Comparison of ENCODE assay signal across 21 cellular contexts in the genomic region with DNA sequence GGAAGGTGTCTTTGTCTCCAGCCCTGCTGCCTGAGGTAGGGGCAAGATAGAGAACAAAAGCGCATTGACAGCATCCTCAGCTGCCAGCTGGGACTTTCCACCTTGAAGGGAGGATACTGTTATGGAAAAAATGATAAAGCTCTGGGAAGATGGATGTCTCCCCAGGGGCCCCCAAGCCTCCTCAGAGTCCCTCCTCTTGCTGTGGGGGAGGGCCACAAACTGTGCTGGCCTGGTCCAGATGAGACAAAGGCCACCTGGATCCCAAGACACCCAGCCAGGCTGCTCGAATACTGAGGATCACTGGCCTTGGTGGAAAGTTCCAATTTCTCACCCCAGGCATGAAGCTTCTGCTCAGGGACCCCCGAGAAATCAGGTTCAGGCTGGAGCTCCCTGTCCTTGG. TPM values are rescaled to one million over a fixed set of nuclear protein-coding genes. Genes with fewer than 3 reads are reported as not detected.
DNase-seq lines count a peak whose midpoint lies in the region; ATAC-seq and TF ChIP-seq lines count a peak whose summit lies in the region.
"Had no signal": no experiment of that assay in that cellular context is flagged by ENCODE, and none has a peak within 500 bp of the region (broad histone marks: within the 10 kb centered on the region; RNA-seq: fewer than 3 reads in every experiment).

No MANE protein-coding gene starts in this region.

- no peak for TF ChIP-seq EP300 in esophagus muscularis mucosa (IDR thresholded peaks at IDR 0.05)

- H3K4me1 Mint-ChIP-seq in GM23338, result peaks cover 5% of the 10 kb centered on the region
- peaks cover 10% of the 10 kb centered on the region for H3K4me1 Mint-ChIP-seq in stimulated activated effector memory CD8-positive, alpha-beta T cell treated with anti-CD3 and anti-CD28 coated beads, Interleukin-12 subunit alpha, Interleukin-12 subunit beta, amount 100 ng/mL, for 72 hours

- peaks cover 18% of the 10 kb centered on the region; the same call in 1 of the 2 replicates for H3F3A ChIP-seq in GM23338 (replicated peaks; ENCODE audit: low read depth)

- 0 out of 2 replicates have a peak, but pooled peaks cover 5% of the 10 kb centered on the region for H4K20me1 ChIP-seq in GM23338 (replicated peaks; ENCODE audit: insufficient read depth)

- H3K27me3 ChIP-seq in GM23338 (ENCODE audit: insufficient read depth) (peaks cover 55% of the 10 kb centered on the region), esophagus muscularis mucosa (no peaks in the 10 kb centered on the region), body of pancreas (peaks cover 0 to 6% of the 10 kb centered on the region in 2 donors)

- H3K4me1 ChIP-seq in GM23338 (ENCODE audit: insufficient read depth) (peaks cover 17% of the 10 kb centered on the region), esophagus muscularis mucosa (peaks cover 10 to 25% (median 20%) of the 10 kb centered on the region in 4 donors), body of pancreas (peaks cover 10% of the 10 kb centered on the region)
- H3K4me1 ChIP-seq: BE2C had no signal

- H2AFZ ChIP-seq in GM23338, result peak overlapping the region; percentile 78; the same call in 1 of the 2 replicates

- H3K4me2 ChIP-seq in GM23338, result no peak overlapping the region

- TF ChIP-seq CTCF in GM23338 (conservative IDR thresholded peaks at IDR 0.05; ENCODE audit: low read depth in 2 of 2) (no peak), esophagus muscularis mucosa (IDR thresholded peaks at IDR 0.05) (no peak), body of pancreas (IDR thresholded peaks at IDR 0.05) (no peak)

- peaks cover 23% of the 10 kb centered on the region for H3K27me3 Mint-ChIP-seq in GM23338 (ENCODE audit: insufficient read depth, low read depth, poor library complexity)

- peaks cover 78% of the 10 kb centered on the region for H3K9me3 Mint-ChIP-seq in GM23338
- no peaks in the 10 kb centered on the region for H3K9me3 Mint-ChIP-seq in stimulated activated effector memory CD8-positive, alpha-beta T cell treated with anti-CD3 and anti-CD28 coated beads, Interleukin-12 subunit alpha, Interleukin-12 subunit beta, amount 100 ng/mL, for 72 hours
- H3K9me3 Mint-ChIP-seq: CD4-positive, CD25-positive, alpha-beta regulatory T cell; HFFc6 had no signal

- ATAC-seq in GM23338 (no peak), body of pancreas (no peak), HG03159 (IDR thresholded peaks at IDR 0.05; ENCODE audit: unreplicated experiment) (no peak)
- ATAC-seq in stimulated activated effector memory CD8-positive, alpha-beta T cell treated with anti-CD3 and anti-CD28 coated beads, Interleukin-12 subunit alpha, Interleukin-12 subunit beta, amount 100 ng/mL, for 72 hours, result no peak
- ATAC-seq: HCT116 had no signal

- H3K27ac Mint-ChIP-seq in GM23338, result no peak overlapping the region
- peak overlapping the region; percentile 40 for H3K27ac Mint-ChIP-seq in stimulated activated effector memory CD8-positive, alpha-beta T cell treated with anti-CD3 and anti-CD28 coated beads, Interleukin-12 subunit alpha, Interleukin-12 subunit beta, amount 100 ng/mL, for 72 hours
- H3K27ac Mint-ChIP-seq: CD4-positive, CD25-positive, alpha-beta regulatory T cell; HFFc6 had no signal

- no peak overlapping the region for H3K4me3 Mint-ChIP-seq in GM23338
- H3K4me3 Mint-ChIP-seq in stimulated activated effector memory CD8-positive, alpha-beta T cell treated with anti-CD3 and anti-CD28 coated beads, Interleukin-12 subunit alpha, Interleukin-12 subunit beta, amount 100 ng/mL, for 72 hours, result no peak overlapping the region
- H3K4me3 Mint-ChIP-seq: CD4-positive, CD25-positive, alpha-beta regulatory T cell; HFFc6 had no signal

- H3K36me3 Mint-ChIP-seq in GM23338 (ENCODE audit: low read depth), result peaks cover 15% of the 10 kb centered on the region; the same call in 2 of the 3 replicates
- H3K36me3 Mint-ChIP-seq in stimulated activated effector memory CD8-positive, alpha-beta T cell treated with anti-CD3 and anti-CD28 coated beads, Interleukin-12 subunit alpha, Interleukin-12 subunit beta, amount 100 ng/mL, for 72 hours, result no peaks in the 10 kb centered on the region
- H3K36me3 Mint-ChIP-seq: CD4-positive, CD25-positive, alpha-beta regulatory T cell had no signal

- no peaks in the 10 kb centered on the region for H3K79me2 ChIP-seq in GM23338 (replicated peaks; ENCODE audit: insufficient read depth)

- no peak overlapping the region for H3K27ac ChIP-seq in GM23338 (ENCODE audit: low read depth)
- H3K27ac ChIP-seq in esophagus muscularis mucosa (replicated peaks in 1 of 4), result peak overlapping the region in 3 of 4 donors; percentile 5 to 42 (median 28)
- H3K27ac ChIP-seq in body of pancreas, result no peak overlapping the region

- no peaks in the 10 kb centered on the region for H3K9me3 ChIP-seq in esophagus muscularis mucosa
- H3K9me3 ChIP-seq in body of pancreas, result no peaks in the 10 kb centered on the region

- H3K36me3 ChIP-seq in GM23338 (ENCODE audit: insufficient read depth) (no peaks in the 10 kb centered on the region), esophagus muscularis mucosa (no peaks in the 10 kb centered on the region), body of pancreas (replicated peaks in 1 of 2; ENCODE audit: insufficient read depth in 1 of 2, low read depth in 2 of 2) (no peaks in the 10 kb centered on the region)
- H3K36me3 ChIP-seq: BE2C had no signal

- intact Hi-C loops in esophagus muscularis mucosa (cut with DNase I), result no loop called here
- intact Hi-C loops in body of pancreas (cut with DNase I), result no loop called here

- no peaks in the 10 kb centered on the region; the same call in 1 of the 2 replicates for H3K9me2 ChIP-seq in GM23338 (ENCODE audit: insufficient read depth)

- TF ChIP-seq POLR2A in esophagus muscularis mucosa (IDR thresholded peaks at IDR 0.05; ENCODE audit: low read depth) (no peak), body of pancreas (IDR thresholded peaks at IDR 0.05) (no peak)

- WGBS in esophagus muscularis mucosa, result 88% methylated on average over 2 of the region's 3 CpGs
- 62 to 86% methylated on average over 3 of the region's 3 CpGs for WGBS in body of pancreas, 2 donors

- DNase-seq in NCI-H2171 treated with DMSO at 0.1 percent for 48 hours (lab: John Stamatoyannopoulos, UW), result peak; percentile 27
- no peak for DNase-seq in NCI-H2171 (lab: John Stamatoyannopoulos, UW)
- no peak for DNase-seq in GM23338 (ENCODE audit: low spot score)
- no peak for DNase-seq in esophagus muscularis mucosa (ENCODE audit: extremely low spot score)
- DNase-seq in stimulated activated effector memory CD8-positive, alpha-beta T cell treated with anti-CD3 and anti-CD28 coated beads, Interleukin-12 subunit alpha, Interleukin-12 subunit beta, amount 100 ng/mL, for 72 hours (ENCODE audit: low spot score in 2 of 2), result no peak
- no peak for DNase-seq in body of pancreas
- DNase-seq in Ammon's horn (ENCODE audit: low spot score), result no peak
- DNase-seq: BE2C; C1 segment of cervical spinal cord; CD4-positive, CD25-positive, alpha-beta regulatory T cell; DMS153; DMS79; GDM1; GOT3; H7; HFFc6; IMR-90 had no signal

- H3K4me3 ChIP-seq in GM23338 (no peak overlapping the region), esophagus muscularis mucosa (no peak overlapping the region), body of pancreas (no peak overlapping the region)

TF ChIP-seq in GM23338, 12 proteins besides CTCF, POLR2A, EP300 and RAD21 (continues in another document):
- TF ChIP-seq NANOG (IDR thresholded peaks at IDR 0.05; ENCODE audit: borderline replicate concordance) (no peak), ZNF331 (CRISPR knock-in tag; IDR thresholded peaks at IDR 0.05; ENCODE audit: low read depth) (no peak), STAT1 (IDR thresholded peaks at IDR 0.05; ENCODE audit: unreplicated experiment) (no peak), ZNF114 (CRISPR knock-in tag; IDR thresholded peaks at IDR 0.05) (no peak), ETS1 (IDR thresholded peaks at IDR 0.05) (no peak), POLR2AphosphoS5 (IDR thresholded peaks at IDR 0.05; ENCODE audit: low read depth) (no peak)

RNA-seq across cellular contexts. Expression of gene REM1, which starts 13.1 kb away (rescaled TPM):
- total RNA-seq in GM23338 (2014; rRNA removed; shearing (Covaris generic)), result 0.28 TPM in 1 of 2 replicates, not detected in the other
- not detected in 2 replicates for polyA plus RNA-seq in GM23338 (2016; fragmentation: Nextera tagmentation; extraction: Ambion mirVana)
- total RNA-seq in esophagus muscularis mucosa, result 10 to 100 TPM in 1 of 4 donors, 1 to 10 TPM in 3; 3.7 to 10.2 (median 7.1) TPM
- total RNA-seq in body of pancreas, result 1 to 10 TPM in 1 of 2 donors, under 1 TPM in 1; 0.66 to 1.0 TPM
- total RNA-seq: A172; CD4-positive, CD25-positive, alpha-beta regulatory T cell; Daoy; H7; HFFc6; IMR-90 had no signal
- polyA plus RNA-seq: CD4-positive, CD25-positive, alpha-beta regulatory T cell; IMR-90 had no signal

RNA-seq across cellular contexts. Expression of gene DEFB124, which starts 13.2 kb away (rescaled TPM):
- 0.52 TPM in 1 of 2 replicates, not detected in the other for total RNA-seq in GM23338 (2014; rRNA removed; shearing (Covaris generic))
- not detected in 2 replicates for polyA plus RNA-seq in GM23338 (2016; fragmentation: Nextera tagmentation; extraction: Ambion mirVana)
- total RNA-seq in esophagus muscularis mucosa, result not detected
- not detected for total RNA-seq in body of pancreas
- total RNA-seq: A172; CD4-positive, CD25-positive, alpha-beta regulatory T cell; Daoy; H7; HFFc6; IMR-90 had no signal
- polyA plus RNA-seq: CD4-positive, CD25-positive, alpha-beta regulatory T cell; IMR-90 had no signal

RNA-seq across cellular contexts. Expression of gene HM13, which starts 26.1 kb away (rescaled TPM):
- total RNA-seq in GM23338 (2014; rRNA removed; shearing (Covaris generic)), result 103 and 126 TPM in 2 replicates
- 147 and 150 TPM in 2 replicates for polyA plus RNA-seq in GM23338 (2016; fragmentation: Nextera tagmentation; extraction: Ambion mirVana)
- total RNA-seq in esophagus muscularis mucosa, result 10 to 100 TPM; 41.5 to 67.7 (median 47.6) TPM
- 10 to 100 TPM; 73.2 to 79.4 TPM for total RNA-seq in body of pancreas

RNA-seq across cellular contexts. Expression of gene DEFB123, which starts 47.7 kb away (rescaled TPM):
- not detected in 2 replicates for total RNA-seq in GM23338 (2014; rRNA removed; shearing (Covaris generic))
- not detected in 2 replicates for polyA plus RNA-seq in GM23338 (2016; fragmentation: Nextera tagmentation; extraction: Ambion mirVana)
- total RNA-seq in esophagus muscularis mucosa (not detected), body of pancreas (not detected)
- total RNA-seq: A172; CD4-positive, CD25-positive, alpha-beta regulatory T cell; Daoy; H7; HFFc6; IMR-90 had no signal
- polyA plus RNA-seq: CD4-positive, CD25-positive, alpha-beta regulatory T cell; IMR-90 had no signal

Comparison
In these comparisons a context has a peak if more than half of its experiments do, and no peak if none do; other contexts are left out.
1. H3K27ac ChIP-seq: peak in esophagus muscularis mucosa (3 of 4); none in GM23338 (single experiment) and body of pancreas (0 of 4).